In the genomic region with DNA sequence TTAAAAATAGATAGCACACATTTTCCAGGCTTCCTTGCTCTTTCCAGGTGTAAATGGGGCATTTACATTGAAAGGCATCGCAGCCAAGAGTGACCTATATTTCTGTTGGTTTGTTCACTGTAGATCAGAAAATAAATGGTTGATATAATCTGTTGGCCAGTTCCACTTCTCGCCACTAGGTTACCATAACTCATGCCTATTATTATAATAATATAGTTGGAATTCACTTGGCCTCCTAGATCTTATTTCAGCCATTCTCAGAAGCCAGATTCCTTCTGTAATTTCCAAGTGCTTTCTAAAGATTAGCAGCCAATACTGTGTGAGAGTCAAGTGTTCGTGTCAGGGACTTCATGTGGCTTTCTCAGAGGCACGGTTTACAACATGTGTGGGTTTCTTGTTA, we compare ENCODE assay signal across 16 cellular contexts.
DNase-seq lines count a peak whose midpoint lies in the region; ATAC-seq and TF ChIP-seq lines count a peak whose summit lies in the region.
"Had no signal": no experiment of that assay in that cellular context is flagged by ENCODE, and none has a peak within 500 bp of the region (broad histone marks: within the 10 kb centered on the region; RNA-seq: fewer than 3 reads in every experiment).

No MANE protein-coding gene starts in this region.

- no peaks in the 10 kb centered on the region for H3K79me2 ChIP-seq in mammary epithelial cell (ENCODE audit: insufficient read depth, low read length)
- H3K79me2 ChIP-seq in OCI-LY1 (ENCODE audit: insufficient read depth, low read length) = no peaks in the 10 kb centered on the region

- dilution Hi-C loops in mammary epithelial cell (cut with HindIII; ENCODE audit: low sequenced_read_pairs) = no loop called here

- H4K20me1 ChIP-seq in mammary epithelial cell (ENCODE audit: insufficient read depth, low read length) (no peaks in the 10 kb centered on the region), OCI-LY1 (ENCODE audit: insufficient read depth, low read length) (no peaks in the 10 kb centered on the region)

- H3K27me3 ChIP-seq in mammary epithelial cell (ENCODE audit: insufficient read depth, low read length) = no peaks in the 10 kb centered on the region
- H3K27me3 ChIP-seq in OCI-LY1 (ENCODE audit: insufficient read depth, low read length) = no peaks in the 10 kb centered on the region
- H3K27me3 ChIP-seq in dorsolateral prefrontal cortex = no peaks in the 10 kb centered on the region
- no peaks in the 10 kb centered on the region for H3K27me3 ChIP-seq in right lobe of liver
- H3K27me3 ChIP-seq: tibial nerve had no signal

- H3K27ac ChIP-seq in mammary epithelial cell (ENCODE audit: insufficient read depth, low read depth, low read length) (no peak overlapping the region), OCI-LY1 (ENCODE audit: low read depth, low read length, poor library complexity, severe bottlenecking) (no peak overlapping the region), dorsolateral prefrontal cortex (no peak overlapping the region), right lobe of liver (no peak overlapping the region)
- H3K27ac ChIP-seq: tibial nerve had no signal

- no peak overlapping the region for H3K27ac Mint-ChIP-seq in MCF 10A (ENCODE audit: low read depth, unreplicated experiment)
- no peak overlapping the region for H3K27ac Mint-ChIP-seq in activated CD4-positive, alpha-beta T cell treated with anti-CD3 and anti-CD28 coated beads, Interleukin-2, amount 10 ng/mL, durations not matched to agents 24 days and 14 days
- H3K27ac Mint-ChIP-seq: activated naive CD8-positive, alpha-beta T cell treated with anti-CD3 and anti-CD28 coated beads, Interleukin-2, amount 50 U/mL, for 24 hours; CD8-positive, alpha-beta memory T cell had no signal

- 50% methylated on average over 3 of the region's 4 CpGs for WGBS in mammary epithelial cell (ENCODE audit: low coverage, missing lambda C conversion rate)
- 87% methylated on average over 4 of the region's 4 CpGs for WGBS in right lobe of liver (ENCODE audit: insufficient coverage, low coverage, low lambda C conversion rate, missing lambda C conversion rate)

- TF ChIP-seq CTCF in mammary epithelial cell (conservative IDR thresholded peaks at IDR 0.05 in 1 of 2, IDR thresholded peaks at IDR 0.05 in 1 of 2; ENCODE audit: extremely low read depth in 1 of 2, insufficient read depth in 1 of 2, low read depth in 1 of 2, low read length in 2 of 2) (peak; percentile 30 to 36), MCF 10A (IDR thresholded peaks at IDR 0.05; ENCODE audit: unreplicated experiment) (no peak), OCI-LY1 (IDR thresholded peaks at IDR 0.05; ENCODE audit: low read length) (peak; percentile 45), fibroblast of pulmonary artery (IDR thresholded peaks at IDR 0.05; ENCODE audit: low read length, missing control alignments) (peak; percentile 4), dorsolateral prefrontal cortex (IDR thresholded peaks at IDR 0.05 in 54 of 56, conservative IDR thresholded peaks at IDR 0.05 in 2 of 56; ENCODE audit: low read depth in 1 of 56, partially characterized antibody in 56 of 56) (peak in 16 of 56 donors; percentile 12 to 54 (median 28)), right lobe of liver (IDR thresholded peaks at IDR 0.05) (peak in 1 of 4 donors; percentile 8)

- no peak overlapping the region for H3K4me3 Mint-ChIP-seq in MCF 10A (ENCODE audit: unreplicated experiment)
- H3K4me3 Mint-ChIP-seq in activated CD4-positive, alpha-beta T cell treated with anti-CD3 and anti-CD28 coated beads, Interleukin-2, amount 10 ng/mL, durations not matched to agents 24 days and 14 days = no peak overlapping the region
- H3K4me3 Mint-ChIP-seq: activated naive CD8-positive, alpha-beta T cell treated with anti-CD3 and anti-CD28 coated beads, Interleukin-2, amount 50 U/mL, for 24 hours; CD8-positive, alpha-beta memory T cell had no signal

- H3K27me3 Mint-ChIP-seq in MCF 10A (ENCODE audit: insufficient read depth, unreplicated experiment) = no peaks in the 10 kb centered on the region
- no peaks in the 10 kb centered on the region for H3K27me3 Mint-ChIP-seq in activated CD4-positive, alpha-beta T cell treated with anti-CD3 and anti-CD28 coated beads, Interleukin-2, amount 10 ng/mL, durations not matched to agents 24 days and 14 days
- H3K27me3 Mint-ChIP-seq: activated naive CD8-positive, alpha-beta T cell treated with anti-CD3 and anti-CD28 coated beads, Interleukin-2, amount 50 U/mL, for 24 hours had no signal

- CTCF ChIA-PET in mammary epithelial cell (lab: Charles Lee; ENCODE audit: low non-redundant PET) = no interaction called here
- CTCF ChIA-PET in MCF 10A (lab: Yijun Ruan, JAX) = no interaction called here

- no peaks in the 10 kb centered on the region for H3F3A ChIP-seq in OCI-LY1 (ENCODE audit: insufficient read depth, low read length)

- H3K36me3 Mint-ChIP-seq in MCF 10A (ENCODE audit: insufficient read depth, unreplicated experiment) = no peaks in the 10 kb centered on the region
- no peaks in the 10 kb centered on the region for H3K36me3 Mint-ChIP-seq in activated CD4-positive, alpha-beta T cell treated with anti-CD3 and anti-CD28 coated beads, Interleukin-2, amount 10 ng/mL, durations not matched to agents 24 days and 14 days (ENCODE audit: low read depth)
- H3K36me3 Mint-ChIP-seq: CD8-positive, alpha-beta memory T cell had no signal

- BruUV-seq in mammary epithelial cell (replicated peaks; lab: Mats Ljungman, UMichigan) (no TSS peak), MCF 10A (replicated peaks; lab: Mats Ljungman, UMichigan) (no TSS peak)

- H3K4me2 ChIP-seq in mammary epithelial cell (ENCODE audit: insufficient read depth, low read depth, low read length) (no peak overlapping the region), OCI-LY1 (ENCODE audit: low read length) (no peak overlapping the region)

- intact Hi-C loops in mammary epithelial cell (cut with micrococcal nuclease) = no loop called here
- intact Hi-C loops in MCF 10A (cut with micrococcal nuclease) = no loop called here
- intact Hi-C loops in dorsolateral prefrontal cortex (cut with DNase I) = no loop called here
- intact Hi-C loops in right lobe of liver (cut with DNase I) = no loop called here
- intact Hi-C loops in activated CD4-positive, alpha-beta T cell treated with anti-CD3 and anti-CD28 coated beads, Interleukin-2, amount 10 ng/mL, durations not matched to agents 24 days and 14 days (cut with micrococcal nuclease) = no loop called here

- no peak for ATAC-seq in right lobe of liver
- ATAC-seq: activated naive CD8-positive, alpha-beta T cell treated with anti-CD3 and anti-CD28 coated beads, Interleukin-2, amount 50 U/mL, for 24 hours had no signal

- H2AFZ ChIP-seq in mammary epithelial cell (ENCODE audit: low read depth, low read length) (no peak overlapping the region), OCI-LY1 (ENCODE audit: low read length) (no peak overlapping the region)

- H3K4me1 ChIP-seq in mammary epithelial cell (ENCODE audit: insufficient read depth, low read length) (no peaks in the 10 kb centered on the region), OCI-LY1 (ENCODE audit: insufficient read depth, low read length, severe bottlenecking) (no peaks in the 10 kb centered on the region), right lobe of liver (no peaks in the 10 kb centered on the region)
- H3K4me1 ChIP-seq: tibial nerve had no signal

- H3K36me3 ChIP-seq in mammary epithelial cell (ENCODE audit: insufficient read depth, low read length) = no peaks in the 10 kb centered on the region
- no peaks in the 10 kb centered on the region for H3K36me3 ChIP-seq in OCI-LY1 (ENCODE audit: insufficient read depth, low read length)
- no peaks in the 10 kb centered on the region for H3K36me3 ChIP-seq in right lobe of liver
- H3K36me3 ChIP-seq: tibial nerve had no signal

- POLR2A ChIA-PET in MCF 10A (lab: Yijun Ruan, JAX) = no interaction called here

- no peak for TF ChIP-seq POLR2A in right lobe of liver (IDR thresholded peaks at IDR 0.05)

- in situ Hi-C loops in mammary epithelial cell (cut with MboI; ENCODE audit: low sequenced_read_pairs in 2 of 2) = no loop called here

- no peaks in the 10 kb centered on the region for H3K9me3 Mint-ChIP-seq in MCF 10A (ENCODE audit: unreplicated experiment)
- no peaks in the 10 kb centered on the region for H3K9me3 Mint-ChIP-seq in activated CD4-positive, alpha-beta T cell treated with anti-CD3 and anti-CD28 coated beads, Interleukin-2, amount 10 ng/mL, durations not matched to agents 24 days and 14 days
- H3K9me3 Mint-ChIP-seq: activated naive CD8-positive, alpha-beta T cell treated with anti-CD3 and anti-CD28 coated beads, Interleukin-2, amount 50 U/mL, for 24 hours; CD8-positive, alpha-beta memory T cell had no signal

- H3K9ac ChIP-seq in mammary epithelial cell (ENCODE audit: insufficient read depth, low read length) (no peak overlapping the region), OCI-LY1 (ENCODE audit: low read length) (no peak overlapping the region)

- H3K4me1 Mint-ChIP-seq in MCF 10A (ENCODE audit: insufficient read depth, unreplicated experiment) = no peaks in the 10 kb centered on the region
- H3K4me1 Mint-ChIP-seq in activated CD4-positive, alpha-beta T cell treated with anti-CD3 and anti-CD28 coated beads, Interleukin-2, amount 10 ng/mL, durations not matched to agents 24 days and 14 days = no peaks in the 10 kb centered on the region
- H3K4me1 Mint-ChIP-seq: activated naive CD8-positive, alpha-beta T cell treated with anti-CD3 and anti-CD28 coated beads, Interleukin-2, amount 50 U/mL, for 24 hours; CD8-positive, alpha-beta memory T cell had no signal

- DNase-seq in mammary epithelial cell (no peak), MCF 10A (ENCODE audit: unreplicated experiment) (no peak), fibroblast of pulmonary artery (ENCODE audit: low read depth) (no peak), dorsolateral prefrontal cortex (no peak), right lobe of liver (no peak), HuH-7.5 (ENCODE audit: low spot score) (no peak)
- no peak for DNase-seq in activated CD4-positive, alpha-beta T cell treated with anti-CD3 and anti-CD28 coated beads, Interleukin-2, amount 10 ng/mL, durations not matched to agents 24 days and 14 days
- DNase-seq: activated CD4-positive, alpha-beta T cell treated with anti-CD3 and anti-CD28 coated beads, Interleukin-2, amount 50 U/mL, for 48 hours; activated naive CD8-positive, alpha-beta T cell treated with anti-CD3 and anti-CD28 coated beads, Interleukin-2, amount 50 U/mL, for 24 hours; CD8-positive, alpha-beta memory T cell; central memory CD4-positive, alpha-beta T cell; NCI-H1694 treated with DMSO at 0.1 percent for 48 hours; NCI-H510A; OCI-M1 had no signal

- H3K4me3 ChIP-seq in mammary epithelial cell (replicated peaks in 1 of 3; ENCODE audit: insufficient read depth in 1 of 3, low read depth in 2 of 3, low read length in 3 of 3) (no peak overlapping the region), OCI-LY1 (ENCODE audit: low read depth, low read length, poor library complexity, severe bottlenecking) (no peak overlapping the region), fibroblast of pulmonary artery (replicated peaks; ENCODE audit: low read depth, low read length) (no peak overlapping the region), dorsolateral prefrontal cortex (no peak overlapping the region), right lobe of liver (no peak overlapping the region)
- H3K4me3 ChIP-seq: tibial nerve had no signal

- H3K9me3 ChIP-seq in mammary epithelial cell (replicated peaks; ENCODE audit: insufficient read depth, low read length) (no peaks in the 10 kb centered on the region), OCI-LY1 (ENCODE audit: low read length) (no peaks in the 10 kb centered on the region), right lobe of liver (no peaks in the 10 kb centered on the region)
- H3K9me3 ChIP-seq: tibial nerve had no signal

- H3K9me2 ChIP-seq in OCI-LY1 (ENCODE audit: low read depth, low read length) = no peaks in the 10 kb centered on the region
